18 cellular contexts compared by ENCODE assay signal in genomic region chr2:171991027-171991426, GRCh38. TPM values are rescaled to one million over a fixed set of nuclear protein-coding genes. Genes with fewer than 3 reads are reported as not detected.
DNase-seq lines count a peak whose midpoint lies in the region; ATAC-seq and TF ChIP-seq lines count a peak whose summit lies in the region.
"Had no signal": no experiment of that assay in that cellular context is flagged by ENCODE, and none has a peak within 500 bp of the region (broad histone marks: within the 10 kb centered on the region; RNA-seq: fewer than 3 reads in every experiment).

No MANE protein-coding gene starts in this region.

- H3K27me3 ChIP-seq in aorta (ENCODE audit: control insufficient read depth in 1 of 2, insufficient read depth in 2 of 2, low read length in 1 of 2), result no peaks in the 10 kb centered on the region
- H3K27me3 ChIP-seq: BLaER1 treated with 17β-estradiol and CSF1 and Interleukin-3, amounts not matched to agents 10 nM and 100 nM had no signal

- peak; percentile 80 to 86 for ATAC-seq in activated T-cell treated with anti-CD3 and anti-CD28 coated beads, Interleukin-2, amount 50 U/mL, for 72 hours (replicated peaks in 1 of 2)
- no peak for ATAC-seq in aorta (ENCODE audit: low FRiP score)
- ATAC-seq: CD8-positive, alpha-beta T cell had no signal

- H3K4me3 ChIP-seq in HEK293 (ENCODE audit: low read depth, low read length) (no peak overlapping the region), aorta (ENCODE audit: low read length in 2 of 2) (no peak overlapping the region)
- H3K4me3 ChIP-seq: BLaER1 treated with 17β-estradiol and CSF1 and Interleukin-3, amounts not matched to agents 10 nM and 100 nM had no signal

- H3K9me3 ChIP-seq in HEK293 (ENCODE audit: control insufficient read depth, insufficient read depth, low read depth, low read length), result no peaks in the 10 kb centered on the region
- H3K9me3 ChIP-seq in aorta (ENCODE audit: control insufficient read depth, low read length), result no peaks in the 10 kb centered on the region
- H3K9me3 ChIP-seq: BLaER1 treated with 17β-estradiol and CSF1 and Interleukin-3, amounts not matched to agents 10 nM and 100 nM had no signal

- no peaks in the 10 kb centered on the region for H3K36me3 Mint-ChIP-seq in activated T-cell treated with anti-CD3 and anti-CD28 coated beads, Interleukin-2, amount 50 U/mL, for 72 hours (ENCODE audit: insufficient read depth in 2 of 2)
- H3K36me3 Mint-ChIP-seq: CD8-positive, alpha-beta T cell had no signal

- 89 to 92% methylated on average over 4 of the region's 4 CpGs for WGBS in aorta, 2 donors

- no peaks in the 10 kb centered on the region for H3K27me3 Mint-ChIP-seq in activated T-cell treated with anti-CD3 and anti-CD28 coated beads, Interleukin-2, amount 50 U/mL, for 72 hours (ENCODE audit: low read depth)

- POLR2A ChIA-PET in HEK293 (lab: Yijun Ruan, JAX), result no interaction called here

- no peak overlapping the region for H3K27ac Mint-ChIP-seq in activated T-cell treated with anti-CD3 and anti-CD28 coated beads, Interleukin-2, amount 50 U/mL, for 72 hours
- H3K27ac Mint-ChIP-seq: CD8-positive, alpha-beta T cell; HFFc6 had no signal

- CTCF ChIA-PET in HEK293 (lab: Yijun Ruan, JAX), result no interaction called here

- intact Hi-C loops in aorta (cut with DNase I), result loop anchor here in 1 of 2 donors (10.0 kb wide), 1 partner anchor 114 kb away; the partner anchor contains the start of gene DLX2
- intact Hi-C loops in posterior cingulate gyrus (cut with DNase I), result no loop called here

- no peaks in the 10 kb centered on the region; a peak in 1 of 3 replicates for H3K36me3 ChIP-seq in HEK293 (ENCODE audit: control insufficient read depth in 2 of 2, insufficient read depth in 1 of 2, low read length in 2 of 2)
- no peaks in the 10 kb centered on the region for H3K36me3 ChIP-seq in aorta (ENCODE audit: control insufficient read depth in 1 of 2, insufficient read depth in 2 of 2, low read length in 1 of 2)

- peaks cover 10% of the 10 kb centered on the region for H3K4me1 Mint-ChIP-seq in activated T-cell treated with anti-CD3 and anti-CD28 coated beads, Interleukin-2, amount 50 U/mL, for 72 hours (ENCODE audit: low read depth)

- no peak for DNase-seq in activated T-cell treated with anti-CD3 and anti-CD28 coated beads, Interleukin-2, amount 50 U/mL, for 72 hours
- DNase-seq in activated T-cell treated with anti-CD3 and anti-CD28 coated beads, Interleukin-2, amount 50 U/mL, for 48 hours, result no peak
- DNase-seq in DMS79 treated with DMSO at 0.1 percent for 48 hours (lab: John Stamatoyannopoulos, UW) (peak; percentile 7), kidney tubule cell (ENCODE audit: low spot score) (peak; percentile 13), aorta (no peak), NCI-H69 (lab: John Stamatoyannopoulos, UW) (no peak), posterior cingulate gyrus (no peak)
- DNase-seq: Calu3; CD8-positive, alpha-beta T cell; HFFc6; NCI-H1417 treated with DMSO at 0.1 percent for 48 hours; NCI-H2029; NCI-H510A; NCI-H774; SIG-M5 had no signal

- H3K27ac ChIP-seq in HEK293 (ENCODE audit: extremely low read depth, low read depth, low read length) (no peak overlapping the region), aorta (ENCODE audit: low read depth in 1 of 2, low read length in 2 of 2) (no peak overlapping the region)
- H3K27ac ChIP-seq: BLaER1 treated with 17β-estradiol and CSF1 and Interleukin-3, amounts not matched to agents 10 nM and 100 nM; HL-60 had no signal

- TF ChIP-seq CTCF in HEK293 (tag by site-specific recombination; IDR thresholded peaks at IDR 0.05), result no peak

- H3K4me1 ChIP-seq in HEK293 (ENCODE audit: control insufficient read depth, insufficient read depth, low read length) (no peaks in the 10 kb centered on the region), aorta (ENCODE audit: control insufficient read depth in 1 of 2, insufficient read depth in 2 of 2, low read length in 2 of 2) (no peaks in the 10 kb centered on the region)

- peak overlapping the region in 1 of 2 donors; percentile 54 for H3K4me3 Mint-ChIP-seq in activated T-cell treated with anti-CD3 and anti-CD28 coated beads, Interleukin-2, amount 50 U/mL, for 72 hours
- H3K4me3 Mint-ChIP-seq: CD8-positive, alpha-beta T cell; HFFc6 had no signal

- no peaks in the 10 kb centered on the region for H3K9me3 Mint-ChIP-seq in activated T-cell treated with anti-CD3 and anti-CD28 coated beads, Interleukin-2, amount 50 U/mL, for 72 hours
- H3K9me3 Mint-ChIP-seq: CD8-positive, alpha-beta T cell; HFFc6 had no signal

TF ChIP-seq in HEK293, 187 proteins besides CTCF, POLR2A, EP300 and RAD21:
- TF ChIP-seq ZNF580 (tag by site-specific recombination; IDR thresholded peaks at IDR 0.05) (no peak), MYNN (tag by site-specific recombination; IDR thresholded peaks at IDR 0.05; ENCODE audit: borderline replicate concordance) (no peak), GLIS2 (tag by site-specific recombination; IDR thresholded peaks at IDR 0.05) (no peak), PRDM4 (tag by site-specific recombination; IDR thresholded peaks at IDR 0.05) (no peak), KLF9 (tag by site-specific recombination; IDR thresholded peaks at IDR 0.05; ENCODE audit: low read depth) (no peak), ZNF350 (tag by site-specific recombination; IDR thresholded peaks at IDR 0.05) (no peak), ZSCAN16 (tag by site-specific recombination; IDR thresholded peaks at IDR 0.05) (peak; percentile 70; the same call in 1 of the 2 replicates)

RNA-seq across cellular contexts. Expression of gene METAP1D, which starts 8.7 kb away (rescaled TPM):
- total RNA-seq in activated T-cell treated with anti-CD3 and anti-CD28 coated beads, Interleukin-2, amount 50 U/mL, for 72 hours, result 1 to 10 TPM; 4.4 to 9.9 TPM
- total RNA-seq in aorta, result 1 to 10 TPM; 2.9 to 5.4 TPM
- polyA plus RNA-seq in aorta, result 1 to 10 TPM; 3.1 to 8.0 TPM

Comparison
In these comparisons a context has a peak if more than half of its experiments do, and no peak if none do; other contexts are left out.
1. DNase-seq: peak in DMS79 treated with DMSO at 0.1 percent for 48 hours (single experiment) and kidney tubule cell (single experiment); none in activated T-cell treated with anti-CD3 and anti-CD28 coated beads, Interleukin-2, amount 50 U/mL, for 72 hours (0 of 2), activated T-cell treated with anti-CD3 and anti-CD28 coated beads, Interleukin-2, amount 50 U/mL, for 48 hours (0 of 2), aorta (0 of 2), NCI-H69 (single experiment) and posterior cingulate gyrus (0 of 10).